Comparison of ENCODE assay signal across 14 cellular contexts in the genomic region with DNA sequence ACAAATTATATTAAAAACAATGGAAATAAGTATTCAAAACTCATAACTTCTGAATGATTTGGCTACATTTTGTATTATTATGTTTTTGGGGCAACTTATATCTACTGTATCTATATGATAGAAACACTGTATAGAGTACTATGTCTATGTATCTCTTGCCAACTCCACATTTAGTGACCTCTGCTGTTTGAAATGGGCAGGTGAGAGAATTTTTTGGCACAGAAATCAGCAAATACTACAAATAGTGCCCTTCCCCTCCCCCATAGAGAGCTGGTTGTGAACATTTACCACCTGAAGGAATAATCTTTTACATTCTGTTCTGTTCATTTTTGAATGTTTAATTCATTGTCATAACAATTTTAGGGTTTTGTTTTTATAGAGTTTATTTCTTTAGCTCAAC.
A peak's percentile ranks its signal among the peaks of the same experiment; 100 is the strongest.
DNase-seq lines count a peak whose midpoint lies in the region; ATAC-seq and TF ChIP-seq lines count a peak whose summit lies in the region.
"Had no signal": no experiment of that assay in that cellular context is flagged by ENCODE, and none has a peak within 500 bp of the region (broad histone marks: within the 10 kb centered on the region; RNA-seq: fewer than 3 reads in every experiment).

No MANE protein-coding gene starts in this region.

- H2AFZ ChIP-seq in mammary epithelial cell (ENCODE audit: low read depth, low read length) = no peak overlapping the region

- TF ChIP-seq CTCF in mammary epithelial cell (conservative IDR thresholded peaks at IDR 0.05 in 1 of 2, IDR thresholded peaks at IDR 0.05 in 1 of 2; ENCODE audit: extremely low read depth in 1 of 2, insufficient read depth in 1 of 2, low read depth in 1 of 2, low read length in 2 of 2) = peak; percentile 13 to 46
- peak; percentile 8 for TF ChIP-seq CTCF in osteocyte (IDR thresholded peaks at IDR 0.05)

- no TSS peak for BruUV-seq in mammary epithelial cell (replicated peaks; lab: Mats Ljungman, UMichigan)

- H3K27ac ChIP-seq in mammary epithelial cell (ENCODE audit: insufficient read depth, low read depth, low read length) = no peak overlapping the region

- no peak overlapping the region for H3K9ac ChIP-seq in mammary epithelial cell (ENCODE audit: insufficient read depth, low read length)

- H3K4me1 ChIP-seq in mammary epithelial cell (ENCODE audit: insufficient read depth, low read length) = no peaks in the 10 kb centered on the region

- no peaks in the 10 kb centered on the region for H4K20me1 ChIP-seq in mammary epithelial cell (ENCODE audit: insufficient read depth, low read length)

- no peaks in the 10 kb centered on the region for H3K79me2 ChIP-seq in mammary epithelial cell (ENCODE audit: insufficient read depth, low read length)

- H3K4me1 Mint-ChIP-seq in osteocyte (ENCODE audit: unreplicated experiment) = peaks cover 7% of the 10 kb centered on the region
- H3K4me1 Mint-ChIP-seq: activated naive CD8-positive, alpha-beta T cell treated with anti-CD3 and anti-CD28 coated beads, Interleukin-2, amount 10 ng/mL, durations not matched to agents 7 days and 5 days; CD8-positive, alpha-beta memory T cell had no signal

- peaks cover 1% of the 10 kb centered on the region for H3K36me3 Mint-ChIP-seq in osteocyte (ENCODE audit: unreplicated experiment)
- H3K36me3 Mint-ChIP-seq: activated naive CD8-positive, alpha-beta T cell treated with anti-CD3 and anti-CD28 coated beads, Interleukin-2, amount 10 ng/mL, durations not matched to agents 7 days and 5 days; CD8-positive, alpha-beta memory T cell; memory B cell had no signal

- no peak for ATAC-seq in HG03521 (IDR thresholded peaks at IDR 0.05; ENCODE audit: unreplicated experiment)

- H3K27ac Mint-ChIP-seq in osteocyte (ENCODE audit: unreplicated experiment) = no peak overlapping the region
- H3K27ac Mint-ChIP-seq: activated naive CD8-positive, alpha-beta T cell treated with anti-CD3 and anti-CD28 coated beads, Interleukin-2, amount 10 ng/mL, durations not matched to agents 7 days and 5 days; CD8-positive, alpha-beta memory T cell; memory B cell had no signal

- no peak overlapping the region for H3K4me2 ChIP-seq in mammary epithelial cell (ENCODE audit: insufficient read depth, low read depth, low read length)

- no peak overlapping the region for H3K4me3 ChIP-seq in mammary epithelial cell (replicated peaks in 1 of 3; ENCODE audit: insufficient read depth in 1 of 3, low read depth in 2 of 3, low read length in 3 of 3)
- no peak overlapping the region for H3K4me3 ChIP-seq in H7 (ENCODE audit: insufficient read depth, low read depth, low read length)

- H3K4me3 Mint-ChIP-seq in osteocyte (ENCODE audit: unreplicated experiment) = no peak overlapping the region
- H3K4me3 Mint-ChIP-seq: activated naive CD8-positive, alpha-beta T cell treated with anti-CD3 and anti-CD28 coated beads, Interleukin-2, amount 10 ng/mL, durations not matched to agents 7 days and 5 days; CD8-positive, alpha-beta memory T cell; memory B cell had no signal

- peak; percentile 16 for DNase-seq in ELR (ENCODE audit: low read depth)
- DNase-seq in NAMALWA (ENCODE audit: low spot score) = peak; percentile 23
- peak; percentile 2 for DNase-seq in mammary epithelial cell
- no peak for DNase-seq in osteocyte (ENCODE audit: extremely low spot score, unreplicated experiment)
- no peak for DNase-seq in H7
- DNase-seq in activated gamma-delta T cell treated with Interleukin-2 at 50 U/mL for 16 hours = no peak
- DNase-seq: activated CD4-positive, CD25-positive, alpha-beta regulatory T cell treated with anti-CD3 and anti-CD28 coated beads, Interleukin-2, amount 50 U/mL, for 72 hours; activated naive CD8-positive, alpha-beta T cell treated with anti-CD3 and anti-CD28 coated beads, Interleukin-2, amount 10 ng/mL, durations not matched to agents 7 days and 5 days; CD8-positive, alpha-beta memory T cell; NCI-H146; small intestine; T-helper 1 cell had no signal

- intact Hi-C loops in mammary epithelial cell (cut with micrococcal nuclease) = loop anchor here (5.0 kb wide), 1 partner anchor 126 kb away; no protein-coding TSS in a partner anchor

- no peaks in the 10 kb centered on the region for H3K27me3 Mint-ChIP-seq in osteocyte (ENCODE audit: unreplicated experiment)
- H3K27me3 Mint-ChIP-seq: memory B cell had no signal

- no peaks in the 10 kb centered on the region for H3K36me3 ChIP-seq in mammary epithelial cell (ENCODE audit: insufficient read depth, low read length)
- no peaks in the 10 kb centered on the region for H3K36me3 ChIP-seq in H7 (replicated peaks; ENCODE audit: control insufficient read depth, insufficient read depth, low read length)

- in situ Hi-C loops in mammary epithelial cell (cut with MboI; ENCODE audit: low sequenced_read_pairs in 2 of 2) = no loop called here

- H3K9me3 Mint-ChIP-seq in osteocyte (ENCODE audit: unreplicated experiment) = no peaks in the 10 kb centered on the region
- H3K9me3 Mint-ChIP-seq: activated naive CD8-positive, alpha-beta T cell treated with anti-CD3 and anti-CD28 coated beads, Interleukin-2, amount 10 ng/mL, durations not matched to agents 7 days and 5 days; CD8-positive, alpha-beta memory T cell; memory B cell had no signal

- CTCF ChIA-PET in mammary epithelial cell (lab: Charles Lee; ENCODE audit: low non-redundant PET) = interaction anchor here (0.5 to 0.8 kb wide), 5 partner anchors 20 to 154 kb away, joined by 3 to 10 read pairs (median 3); no protein-coding TSS in a partner anchor

- dilution Hi-C loops in mammary epithelial cell (cut with HindIII; ENCODE audit: low sequenced_read_pairs) = no loop called here

- H3K27me3 ChIP-seq in mammary epithelial cell (ENCODE audit: insufficient read depth, low read length) (no peaks in the 10 kb centered on the region), H7 (ENCODE audit: control insufficient read depth, insufficient read depth, low read length) (no peaks in the 10 kb centered on the region)

- H3K9me3 ChIP-seq in mammary epithelial cell (replicated peaks; ENCODE audit: insufficient read depth, low read length) = no peaks in the 10 kb centered on the region

Comparison
In these comparisons a context has a peak if more than half of its experiments do, and no peak if none do; other contexts are left out.
1. DNase-seq: peak in ELR (single experiment), NAMALWA (single experiment) and mammary epithelial cell (single experiment); none in osteocyte (single experiment), H7 (single experiment) and activated gamma-delta T cell treated with Interleukin-2 at 50 U/mL for 16 hours (single experiment).